In the genomic region with DNA sequence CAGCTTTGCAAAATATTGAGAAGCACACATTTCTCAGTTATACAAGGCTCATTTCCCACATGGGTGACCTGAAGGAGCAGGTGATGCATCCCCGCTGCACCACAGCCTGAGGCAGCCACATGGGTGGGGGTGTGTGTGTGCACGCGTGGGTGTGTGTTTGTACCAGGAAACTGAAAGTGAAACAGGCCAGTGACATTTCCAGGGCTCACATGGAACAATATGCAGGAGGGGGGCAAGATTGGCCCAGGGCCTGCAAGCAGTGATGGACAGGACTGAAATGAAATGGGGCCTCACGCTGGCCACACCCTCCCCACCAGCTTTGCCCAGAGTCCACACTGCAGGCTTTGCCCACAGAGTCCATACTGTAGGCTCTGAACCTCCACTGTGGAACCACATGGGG, we compare ENCODE assay signal across 1 cellular context.
TF ChIP-seq lines count a peak whose summit lies in the region.

No MANE protein-coding gene starts in this region.

TF ChIP-seq in H1, 55 proteins besides CTCF, POLR2A, EP300 and RAD21:
- no peak for TF ChIP-seq SP2 (IDR thresholded peaks at IDR 0.05; ENCODE audit: low read length)
- TF ChIP-seq EGR1 (IDR thresholded peaks at IDR 0.05; ENCODE audit: borderline replicate concordance, low read depth, low read length), result no peak
- TF ChIP-seq, protein P1, sequence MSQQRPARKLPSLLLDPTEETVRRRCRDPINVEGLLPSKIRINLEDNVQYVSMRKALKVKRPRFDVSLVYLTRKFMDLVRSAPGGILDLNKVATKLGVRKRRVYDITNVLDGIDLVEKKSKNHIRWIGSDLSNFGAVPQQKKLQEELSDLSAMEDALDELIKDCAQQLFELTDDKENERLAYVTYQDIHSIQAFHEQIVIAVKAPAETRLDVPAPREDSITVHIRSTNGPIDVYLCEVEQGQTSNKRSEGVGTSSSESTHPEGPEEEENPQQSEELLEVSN (IDR thresholded peaks at IDR 0.05), result no peak
- no peak for TF ChIP-seq RNF2 (IDR thresholded peaks at IDR 0.05; ENCODE audit: borderline replicate concordance, low read depth, low read length, missing control alignments, poor library complexity, severe bottlenecking)
- TF ChIP-seq YY1 (IDR thresholded peaks at IDR 0.05; ENCODE audit: low read depth, low read length), result no peak
- no peak for TF ChIP-seq CEBPB (IDR thresholded peaks at IDR 0.05; ENCODE audit: low read depth, low read length)
- no peak for TF ChIP-seq NANOG (IDR thresholded peaks at IDR 0.05; ENCODE audit: insufficient read depth, low read depth, low read length, poor library complexity, severe bottlenecking)
- no peak for TF ChIP-seq TCF12 (IDR thresholded peaks at IDR 0.05; ENCODE audit: low read depth, low read length)
- no peak for TF ChIP-seq SP4 (IDR thresholded peaks at IDR 0.05; ENCODE audit: low read length)
- TF ChIP-seq RFX5 (IDR thresholded peaks at IDR 0.05; ENCODE audit: borderline replicate concordance, low read depth, low read length), result no peak
- no peak for TF ChIP-seq GTF2F1 (IDR thresholded peaks at IDR 0.05; ENCODE audit: borderline replicate concordance, low read depth, low read length)
- TF ChIP-seq TAF7 (optimal IDR thresholded peaks at IDR 0.05; ENCODE audit: borderline replicate concordance, low read depth, low read length), result no peak
- TF ChIP-seq HDAC2 (IDR thresholded peaks at IDR 0.05; ENCODE audit: borderline replicate concordance in 1 of 2, low read depth in 2 of 2, low read length in 2 of 2), result no peak
- no peak for TF ChIP-seq FOSL1 (IDR thresholded peaks at IDR 0.05; ENCODE audit: insufficient read depth, low read depth, low read length)
